ENCODE assay signal across 14 cellular contexts in the genomic region with DNA sequence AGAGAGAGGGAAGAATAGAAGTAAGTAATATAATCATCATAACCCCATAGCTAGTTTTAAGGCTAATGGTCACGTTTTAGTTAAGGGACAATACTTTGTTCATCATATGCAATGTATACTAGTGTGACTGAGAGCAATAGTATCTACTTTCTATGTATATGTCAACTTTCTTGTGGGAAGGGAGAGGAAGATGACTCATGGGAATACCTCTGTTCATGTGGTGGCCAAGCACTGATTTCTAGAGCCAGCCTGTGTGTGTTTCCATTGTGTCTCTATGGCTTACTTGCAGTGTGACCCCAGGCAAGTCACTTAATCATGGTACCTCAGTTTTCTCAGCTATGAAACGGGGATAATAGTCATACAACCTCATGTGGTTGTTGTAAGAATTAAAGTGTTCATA.
A peak's percentile ranks its signal among the peaks of the same experiment; 100 is the strongest.
DNase-seq lines count a peak whose midpoint lies in the region; FAIRE-seq and TF ChIP-seq lines count a peak whose summit lies in the region.
"Had no signal": no experiment of that assay in that cellular context is flagged by ENCODE, and none has a peak within 500 bp of the region (broad histone marks: within the 10 kb centered on the region; RNA-seq: fewer than 3 reads in every experiment).

No MANE protein-coding gene starts in this region.

- no peak overlapping the region for H2BK12ac ChIP-seq in mesenchymal stem cell (ENCODE audit: low read length in 2 of 2)

- H3K27me3 ChIP-seq in GM23248 (replicated peaks; ENCODE audit: insufficient read depth): no peaks in the 10 kb centered on the region
- no peaks in the 10 kb centered on the region for H3K27me3 ChIP-seq in mesenchymal stem cell (ENCODE audit: control insufficient read depth in 1 of 2, insufficient read depth in 1 of 2, low read length in 2 of 2)
- H3K27me3 ChIP-seq in tibial artery: no peaks in the 10 kb centered on the region

- in situ Hi-C loops in GM23248 (cut with MboI): no loop called here

- no peak overlapping the region for H3K14ac ChIP-seq in mesenchymal stem cell (ENCODE audit: low read length in 2 of 2)

- no peak overlapping the region for H4K91ac ChIP-seq in mesenchymal stem cell (ENCODE audit: low read length)

- WGBS in GM23248 (ENCODE audit: low coverage in 1 of 2, low lambda C conversion rate in 2 of 2, missing lambda C conversion rate in 2 of 2), 2 experiments: 33 to 40% methylated on average over 2 of the region's 2 CpGs
- WGBS in mesenchymal stem cell: 92% methylated on average over 1 of the region's 2 CpGs

- TF ChIP-seq CTCF in choroid plexus epithelial cell (conservative IDR thresholded peaks at IDR 0.05; ENCODE audit: low read depth, low read length) (no peak), tibial artery (IDR thresholded peaks at IDR 0.05) (no peak)

- H3F3A ChIP-seq in GM23248 (ENCODE audit: insufficient read depth): no peaks in the 10 kb centered on the region

- no peak overlapping the region for H4K8ac ChIP-seq in mesenchymal stem cell (ENCODE audit: low read length)

- H3K18ac ChIP-seq in mesenchymal stem cell (ENCODE audit: low read depth in 1 of 2, low read length in 2 of 2): no peak overlapping the region

- H2AFZ ChIP-seq in GM23248 (no peak overlapping the region), mesenchymal stem cell (ENCODE audit: low read depth, low read length) (no peak overlapping the region)

- H3K36me3 ChIP-seq in GM23248 (ENCODE audit: low read depth): no peaks in the 10 kb centered on the region
- H3K36me3 ChIP-seq in mesenchymal stem cell (ENCODE audit: control insufficient read depth in 1 of 2, insufficient read depth in 2 of 2, low read depth in 1 of 2, low read length in 2 of 2): no peaks in the 10 kb centered on the region
- no peaks in the 10 kb centered on the region for H3K36me3 ChIP-seq in tibial artery

- H3K4ac ChIP-seq in mesenchymal stem cell (ENCODE audit: low read depth in 1 of 2, low read length in 2 of 2): no peak overlapping the region

- no peak overlapping the region for H3K4me2 ChIP-seq in GM23248 (ENCODE audit: unreplicated experiment)
- H3K4me2 ChIP-seq in mesenchymal stem cell (ENCODE audit: low read length, poor library complexity, severe bottlenecking): no peak overlapping the region

- DNase-seq in GM23248: peak; percentile 29
- DNase-seq in RCC 7860 (ENCODE audit: low spot score): peak; percentile 4
- peak; percentile 67 for DNase-seq in choroid plexus epithelial cell (ENCODE audit: low read depth)
- DNase-seq in mesenchymal stem cell: peak; percentile 55
- DNase-seq in activated gamma-delta T cell treated with Interleukin-2 at 50 U/mL for 16 hours: no peak
- DNase-seq in NAMALWA (ENCODE audit: low spot score): no peak
- DNase-seq in tibial artery: no peak
- no peak for DNase-seq in anterior cingulate cortex (lab: John Stamatoyannopoulos, UW)
- DNase-seq: activated B cell treated with CpG ODN at 0.5 μM for 24 hours; activated effector memory CD4-positive, alpha-beta T cell treated with Interleukin-2 at 50 U/mL for 16 hours; DMS79 treated with DMSO at 0.1 percent for 48 hours; effector CD8-positive, alpha-beta T cell; immature natural killer cell; NCI-H2107 had no signal

- no peak overlapping the region for H3K23ac ChIP-seq in mesenchymal stem cell (ENCODE audit: low read length in 2 of 2)

- H4K20me1 ChIP-seq in GM23248 (ENCODE audit: insufficient read depth): no peaks in the 10 kb centered on the region; the same call in 1 of the 2 replicates

- FAIRE-seq in RCC 7860 (lab: Jason Lieb, UNC): no peak

- H3K79me1 ChIP-seq in mesenchymal stem cell (replicated peaks; ENCODE audit: low read length, poor library complexity, severe bottlenecking): no peaks in the 10 kb centered on the region

- H3K27ac ChIP-seq in GM23248 (no peak overlapping the region), mesenchymal stem cell (ENCODE audit: low read length, poor library complexity, severe bottlenecking) (no peak overlapping the region), tibial artery (no peak overlapping the region)

- H2BK5ac ChIP-seq in mesenchymal stem cell (ENCODE audit: low read depth, low read length, poor library complexity, severe bottlenecking): no peak overlapping the region

- H3K79me2 ChIP-seq in GM23248 (ENCODE audit: insufficient read depth): no peaks in the 10 kb centered on the region

- H2AK5ac ChIP-seq in mesenchymal stem cell (ENCODE audit: low read length, severe bottlenecking): no peak overlapping the region

- H2BK15ac ChIP-seq in mesenchymal stem cell (ENCODE audit: low read depth, poor library complexity, severe bottlenecking): no peak overlapping the region

- H3K9me3 ChIP-seq in GM23248 (ENCODE audit: low read depth) (no peaks in the 10 kb centered on the region), mesenchymal stem cell (ENCODE audit: control insufficient read depth, low read length) (no peaks in the 10 kb centered on the region), tibial artery (no peaks in the 10 kb centered on the region)

- no peak overlapping the region for H3K9ac ChIP-seq in GM23248
- no peak overlapping the region for H3K9ac ChIP-seq in mesenchymal stem cell (ENCODE audit: low read length)

- H3K9me2 ChIP-seq in GM23248 (ENCODE audit: insufficient read depth): no peaks in the 10 kb centered on the region

- no peak overlapping the region for H2BK120ac ChIP-seq in mesenchymal stem cell (ENCODE audit: low read depth, low read length)

- H3K4me1 ChIP-seq in GM23248 (ENCODE audit: insufficient read depth): no peaks in the 10 kb centered on the region
- no peaks in the 10 kb centered on the region for H3K4me1 ChIP-seq in mesenchymal stem cell (ENCODE audit: control insufficient read depth, insufficient read depth, low read depth, low read length)
- no peaks in the 10 kb centered on the region for H3K4me1 ChIP-seq in tibial artery

- intact Hi-C loops in tibial artery (cut with DNase I; ENCODE audit: low total_unique reads): no loop called here

- H3K4me3 ChIP-seq in GM23248 (no peak overlapping the region), choroid plexus epithelial cell (ENCODE audit: low read depth, low read length) (no peak overlapping the region), mesenchymal stem cell (ENCODE audit: insufficient read depth in 1 of 2, low read depth in 1 of 2, low read length in 2 of 2) (no peak overlapping the region), tibial artery (no peak overlapping the region)

Comparison
In these comparisons a context has a peak if more than half of its experiments do, and no peak if none do; other contexts are left out.
1. DNase-seq: peak in GM23248 (single experiment), RCC 7860 (single experiment), choroid plexus epithelial cell (single experiment) and mesenchymal stem cell (single experiment); none in activated gamma-delta T cell treated with Interleukin-2 at 50 U/mL for 16 hours (single experiment), NAMALWA (single experiment), tibial artery (0 of 2) and anterior cingulate cortex (0 of 58).